Comparison of ENCODE assay signal across 1 cellular context in genomic region chr14:50311974-50312733, GRCh38.
TF ChIP-seq lines count a peak whose summit lies in the region.

DMAC2L (plus strand) TSS chr14:50312324; CDS start chr14:50321488, 9,164 bp downstream.
L2HGDH (minus strand) TSS chr14:50312229; CDS start chr14:50312150, 79 bp downstream.

TF ChIP-seq in WTC11, 78 proteins besides CTCF, POLR2A, EP300 and RAD21 (continued from another document and continues in another):
- peak; percentile 80; the same call in 1 of the 2 replicates for TF ChIP-seq ARID4B (CRISPR knock-in tag; IDR thresholded peaks at IDR 0.05; ENCODE audit: borderline replicate concordance)
- TF ChIP-seq, protein P1, sequence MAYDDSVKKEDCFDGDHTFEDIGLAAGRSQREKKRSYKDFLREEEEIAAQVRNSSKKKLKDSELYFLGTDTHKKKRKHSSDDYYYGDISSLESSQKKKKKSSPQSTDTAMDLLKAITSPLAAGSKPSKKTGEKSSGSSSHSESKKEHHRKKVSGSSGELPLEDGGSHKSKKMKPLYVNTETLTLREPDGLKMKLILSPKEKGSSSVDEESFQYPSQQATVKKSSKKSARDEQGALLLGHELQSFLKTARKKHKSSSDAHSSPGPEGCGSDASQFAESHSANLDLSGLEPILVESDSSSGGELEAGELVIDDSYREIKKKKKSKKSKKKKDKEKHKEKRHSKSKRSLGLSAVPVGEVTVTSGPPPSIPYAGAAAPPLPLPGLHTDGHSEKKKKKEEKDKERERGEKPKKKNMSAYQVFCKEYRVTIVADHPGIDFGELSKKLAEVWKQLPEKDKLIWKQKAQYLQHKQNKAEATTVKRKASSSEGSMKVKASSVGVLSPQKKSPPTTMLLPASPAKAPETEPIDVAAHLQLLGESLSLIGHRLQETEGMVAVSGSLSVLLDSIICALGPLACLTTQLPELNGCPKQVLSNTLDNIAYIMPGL (CRISPR knock-in tag; IDR thresholded peaks at IDR 0.05): no peak; the same call in 1 of the 2 replicates
- no peak for TF ChIP-seq ZNF138 (CRISPR knock-in tag; conservative IDR thresholded peaks at IDR 0.05)
- TF ChIP-seq ZNF416 (CRISPR knock-in tag; IDR thresholded peaks at IDR 0.05): peak; percentile 72; the same call in 1 of the 2 replicates
- peak; percentile 87 for TF ChIP-seq MYBL2 (CRISPR knock-in tag; IDR thresholded peaks at IDR 0.05)
- 0 out of 2 replicates have a peak, but pooled peaks have one; percentile 44 for TF ChIP-seq ELF4 (CRISPR knock-in tag; IDR thresholded peaks at IDR 0.05; ENCODE audit: low read depth)
- TF ChIP-seq NR2C2 (CRISPR knock-in tag; IDR thresholded peaks at IDR 0.05): peak; percentile 47; the same call in 1 of the 2 replicates
- TF ChIP-seq MXD4 (CRISPR knock-in tag; IDR thresholded peaks at IDR 0.05; ENCODE audit: borderline replicate concordance): no peak
- TF ChIP-seq EMX1 (CRISPR knock-in tag; IDR thresholded peaks at IDR 0.05): no peak
- TF ChIP-seq IRF2 (CRISPR knock-in tag; IDR thresholded peaks at IDR 0.05; ENCODE audit: borderline replicate concordance, low read depth): no peak
- no peak for TF ChIP-seq ZNF121 (CRISPR knock-in tag; IDR thresholded peaks at IDR 0.05)
- TF ChIP-seq, protein P2, sequence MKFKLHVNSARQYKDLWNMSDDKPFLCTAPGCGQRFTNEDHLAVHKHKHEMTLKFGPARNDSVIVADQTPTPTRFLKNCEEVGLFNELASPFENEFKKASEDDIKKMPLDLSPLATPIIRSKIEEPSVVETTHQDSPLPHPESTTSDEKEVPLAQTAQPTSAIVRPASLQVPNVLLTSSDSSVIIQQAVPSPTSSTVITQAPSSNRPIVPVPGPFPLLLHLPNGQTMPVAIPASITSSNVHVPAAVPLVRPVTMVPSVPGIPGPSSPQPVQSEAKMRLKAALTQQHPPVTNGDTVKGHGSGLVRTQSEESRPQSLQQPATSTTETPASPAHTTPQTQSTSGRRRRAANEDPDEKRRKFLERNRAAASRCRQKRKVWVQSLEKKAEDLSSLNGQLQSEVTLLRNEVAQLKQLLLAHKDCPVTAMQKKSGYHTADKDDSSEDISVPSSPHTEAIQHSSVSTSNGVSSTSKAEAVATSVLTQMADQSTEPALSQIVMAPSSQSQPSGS (CRISPR knock-in tag; IDR thresholded peaks at IDR 0.05; ENCODE audit: borderline replicate concordance, low read depth): no peak
- TF ChIP-seq CREM (CRISPR knock-in tag; IDR thresholded peaks at IDR 0.05): no peak; the same call in 1 of the 2 replicates
- TF ChIP-seq NR3C1 (CRISPR knock-in tag; conservative IDR thresholded peaks at IDR 0.05; ENCODE audit: low read depth): no peak
- TF ChIP-seq RORB (CRISPR knock-in tag; IDR thresholded peaks at IDR 0.05): no peak
- TF ChIP-seq OVOL2 (CRISPR knock-in tag; IDR thresholded peaks at IDR 0.05; ENCODE audit: borderline replicate concordance): no peak
- TF ChIP-seq GRHL2 (CRISPR knock-in tag; IDR thresholded peaks at IDR 0.05; ENCODE audit: insufficient replicate concordance, severe bottlenecking): no peak
- TF ChIP-seq, protein P3, sequence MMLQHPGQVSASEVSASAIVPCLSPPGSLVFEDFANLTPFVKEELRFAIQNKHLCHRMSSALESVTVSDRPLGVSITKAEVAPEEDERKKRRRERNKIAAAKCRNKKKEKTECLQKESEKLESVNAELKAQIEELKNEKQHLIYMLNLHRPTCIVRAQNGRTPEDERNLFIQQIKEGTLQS (CRISPR knock-in tag; conservative IDR thresholded peaks at IDR 0.05): peak; percentile 69; the same call in 1 of the 2 replicates
- TF ChIP-seq ATF1 (CRISPR knock-in tag; IDR thresholded peaks at IDR 0.05): 0 out of 2 replicates have a peak, but pooled peaks have one; percentile 77
- no peak for TF ChIP-seq PRRX2 (CRISPR knock-in tag; IDR thresholded peaks at IDR 0.05)
- TF ChIP-seq ZNF317 (CRISPR knock-in tag; IDR thresholded peaks at IDR 0.05; ENCODE audit: borderline replicate concordance, low read depth): no peak
- no peak; the same call in none of the 2 replicates for TF ChIP-seq ZBTB21 (CRISPR knock-in tag; IDR thresholded peaks at IDR 0.05; ENCODE audit: borderline replicate concordance)
- TF ChIP-seq ZNF532 (CRISPR knock-in tag; IDR thresholded peaks at IDR 0.05; ENCODE audit: borderline replicate concordance): no peak
- peak; percentile 81; the same call in 1 of the 2 replicates for TF ChIP-seq FOXP1 (CRISPR knock-in tag; IDR thresholded peaks at IDR 0.05; ENCODE audit: borderline replicate concordance)
- TF ChIP-seq NR1H2 (CRISPR knock-in tag; IDR thresholded peaks at IDR 0.05): no peak
- TF ChIP-seq CBFB (CRISPR knock-in tag; IDR thresholded peaks at IDR 0.05; ENCODE audit: low read depth): no peak
- TF ChIP-seq ZNF263 (CRISPR knock-in tag; IDR thresholded peaks at IDR 0.05; ENCODE audit: low read depth): no peak
- no peak for TF ChIP-seq HMGA2 (CRISPR knock-in tag; IDR thresholded peaks at IDR 0.05)
- TF ChIP-seq NFYB (CRISPR knock-in tag; conservative IDR thresholded peaks at IDR 0.05; ENCODE audit: low read depth): peak; percentile 66; the same call in 1 of the 2 replicates
- no peak for TF ChIP-seq ZNF512 (CRISPR knock-in tag; IDR thresholded peaks at IDR 0.05; ENCODE audit: borderline replicate concordance)
- no peak for TF ChIP-seq ZNF423 (CRISPR knock-in tag; IDR thresholded peaks at IDR 0.05)
- TF ChIP-seq ZNF281 (CRISPR knock-in tag; IDR thresholded peaks at IDR 0.05): no peak
- TF ChIP-seq ETV6 (CRISPR knock-in tag; IDR thresholded peaks at IDR 0.05): peak; percentile 95
- TF ChIP-seq NFE2L1 (CRISPR knock-in tag; IDR thresholded peaks at IDR 0.05): peak; percentile 69; the same call in 1 of the 2 replicates
- TF ChIP-seq, protein P4, sequence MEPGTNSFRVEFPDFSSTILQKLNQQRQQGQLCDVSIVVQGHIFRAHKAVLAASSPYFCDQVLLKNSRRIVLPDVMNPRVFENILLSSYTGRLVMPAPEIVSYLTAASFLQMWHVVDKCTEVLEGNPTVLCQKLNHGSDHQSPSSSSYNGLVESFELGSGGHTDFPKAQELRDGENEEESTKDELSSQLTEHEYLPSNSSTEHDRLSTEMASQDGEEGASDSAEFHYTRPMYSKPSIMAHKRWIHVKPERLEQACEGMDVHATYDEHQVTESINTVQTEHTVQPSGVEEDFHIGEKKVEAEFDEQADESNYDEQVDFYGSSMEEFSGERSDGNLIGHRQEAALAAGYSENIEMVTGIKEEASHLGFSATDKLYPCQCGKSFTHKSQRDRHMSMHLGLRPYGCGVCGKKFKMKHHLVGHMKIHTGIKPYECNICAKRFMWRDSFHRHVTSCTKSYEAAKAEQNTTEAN (CRISPR knock-in tag; IDR thresholded peaks at IDR 0.05): peak; percentile 87
- peak; percentile 51 for TF ChIP-seq RELA (CRISPR knock-in tag; IDR thresholded peaks at IDR 0.05; ENCODE audit: borderline replicate concordance)
- TF ChIP-seq, protein P5, sequence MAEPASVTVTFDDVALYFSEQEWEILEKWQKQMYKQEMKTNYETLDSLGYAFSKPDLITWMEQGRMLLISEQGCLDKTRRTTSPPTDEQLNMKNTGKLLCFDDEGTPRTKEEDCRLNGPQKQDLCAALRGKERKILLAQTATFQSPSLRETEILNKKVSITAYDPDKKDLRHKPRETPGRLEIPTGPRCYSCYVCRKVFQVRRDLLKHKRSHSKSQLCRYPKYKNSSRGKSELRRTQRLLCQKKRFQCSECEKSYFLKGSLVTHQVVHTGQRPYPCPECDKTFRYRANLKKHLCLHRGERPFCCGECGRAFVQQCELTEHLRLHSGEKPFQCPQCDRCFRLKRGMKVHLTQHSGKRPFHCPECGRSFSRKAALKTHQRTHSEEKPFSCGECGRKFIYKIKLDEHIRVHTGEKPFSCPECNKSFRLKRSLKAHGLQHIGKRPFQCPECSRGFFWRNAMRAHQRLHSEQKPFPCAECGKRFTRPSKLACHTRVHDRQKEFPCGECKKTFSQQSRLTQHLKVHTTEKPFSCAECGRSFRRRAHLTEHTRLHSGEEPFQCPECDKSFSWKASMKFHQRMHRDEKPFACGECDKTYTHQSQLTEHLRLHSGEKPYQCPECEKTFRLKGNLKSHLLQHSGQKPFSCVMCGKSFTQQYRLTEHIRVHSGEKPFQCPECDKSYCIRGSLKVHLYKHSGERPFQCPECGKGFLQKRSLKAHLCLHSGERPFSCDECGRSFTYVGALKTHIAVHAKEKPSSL (CRISPR knock-in tag; conservative IDR thresholded peaks at IDR 0.05): no peak
